In genomic region chr22:50001388-50002231, GRCh38 we compare ENCODE assay signal across 1 cellular context.
A peak's percentile ranks its signal among the peaks of the same experiment; 100 is the strongest.
TF ChIP-seq lines count a peak whose summit lies in the region.

No MANE protein-coding gene starts in this region.

TF ChIP-seq in K562, 482 proteins besides CTCF, POLR2A, EP300 and RAD21 (continued from another document):
- TF ChIP-seq RCOR1 (IDR thresholded peaks at IDR 0.05; ENCODE audit: borderline replicate concordance in 1 of 2, low read depth in 2 of 2, low read length in 2 of 2): 0 out of 4 replicates have a peak, but pooled peaks of 1 of the 2 experiments have one; percentile 11
- no peak for TF ChIP-seq CCNT2 (IDR thresholded peaks at IDR 0.05; ENCODE audit: borderline replicate concordance, extremely low read depth, insufficient read length, low read depth, low read length)
- no peak for TF ChIP-seq ZNF274 (IDR thresholded peaks at IDR 0.05; ENCODE audit: borderline replicate concordance, low read depth, low read length)
- no peak for TF ChIP-seq ARID3A (IDR thresholded peaks at IDR 0.05; ENCODE audit: borderline replicate concordance, low read depth, low read length)
- no peak for TF ChIP-seq MCM2 (IDR thresholded peaks at IDR 0.05; ENCODE audit: low read depth)
- no peak for TF ChIP-seq ZNF324 (CRISPR knock-in tag; IDR thresholded peaks at IDR 0.05)
- no peak for TF ChIP-seq NONO (IDR thresholded peaks at IDR 0.05; ENCODE audit: low read depth in 2 of 2, low read length in 1 of 2)
- TF ChIP-seq ZNF23 (CRISPR knock-in tag; IDR thresholded peaks at IDR 0.05): no peak
- no peak for TF ChIP-seq ZNF395 (CRISPR knock-in tag; IDR thresholded peaks at IDR 0.05)
- TF ChIP-seq TAL1 (IDR thresholded peaks at IDR 0.05): peak; percentile 48; the same call in 1 of the 2 replicates
- TF ChIP-seq TFAP4 (CRISPR knock-in tag; IDR thresholded peaks at IDR 0.05; ENCODE audit: borderline replicate concordance): peak; percentile 33; the same call in 1 of the 2 replicates
- no peak for TF ChIP-seq ATF6 (CRISPR knock-in tag; IDR thresholded peaks at IDR 0.05)
- TF ChIP-seq ZNF143 (CRISPR knock-in tag; IDR thresholded peaks at IDR 0.05): no peak
- no peak for TF ChIP-seq NR0B1 (IDR thresholded peaks at IDR 0.05; ENCODE audit: partially characterized antibody)
- TF ChIP-seq ELK3 (CRISPR knock-in tag; IDR thresholded peaks at IDR 0.05): no peak
- peak; percentile 69 for TF ChIP-seq TCF3 (CRISPR knock-in tag; IDR thresholded peaks at IDR 0.05)
- TF ChIP-seq RNF2 (IDR thresholded peaks at IDR 0.05): no peak
- no peak for TF ChIP-seq CBX8 (IDR thresholded peaks at IDR 0.05; ENCODE audit: borderline replicate concordance, extremely low read depth, low read depth, low read length, poor library complexity, severe bottlenecking)
- no peak for TF ChIP-seq ZFP30 (CRISPR knock-in tag; IDR thresholded peaks at IDR 0.05; ENCODE audit: borderline replicate concordance)
- no peak for TF ChIP-seq SOX6 (IDR thresholded peaks at IDR 0.05)
- TF ChIP-seq CBFA2T2 (conservative IDR thresholded peaks at IDR 0.05): 0 out of 2 replicates have a peak, but pooled peaks have one; percentile 25
- TF ChIP-seq ZNF263 (CRISPR knock-in tag; IDR thresholded peaks at IDR 0.05; ENCODE audit: borderline replicate concordance): no peak
- TF ChIP-seq OTX1 (CRISPR knock-in tag; IDR thresholded peaks at IDR 0.05): no peak
- TF ChIP-seq DDX20 (tag; IDR thresholded peaks at IDR 0.05; ENCODE audit: low read depth): no peak
- no peak for TF ChIP-seq ATF4 (CRISPR knock-in tag; IDR thresholded peaks at IDR 0.05)
- no peak for TF ChIP-seq MBD2 (IDR thresholded peaks at IDR 0.05; ENCODE audit: borderline replicate concordance, low read depth)
- TF ChIP-seq CLOCK (CRISPR knock-in tag; IDR thresholded peaks at IDR 0.05; ENCODE audit: borderline replicate concordance): no peak
- no peak for TF ChIP-seq GATA2 (CRISPR knock-in tag; IDR thresholded peaks at IDR 0.05)
- no peak for TF ChIP-seq MLX (CRISPR knock-in tag; conservative IDR thresholded peaks at IDR 0.05)
- TF ChIP-seq CBFA2T3 (IDR thresholded peaks at IDR 0.05): peak; percentile 56
- no peak for TF ChIP-seq NUFIP1 (IDR thresholded peaks at IDR 0.05; ENCODE audit: partially characterized antibody)
- no peak for TF ChIP-seq XRCC4 (IDR thresholded peaks at IDR 0.05; ENCODE audit: extremely low read depth, insufficient read depth, insufficient read length)
- TF ChIP-seq ARID1B (IDR thresholded peaks at IDR 0.05): 0 out of 2 replicates have a peak, but pooled peaks have one; percentile 15
- TF ChIP-seq PTTG1 (tag; IDR thresholded peaks at IDR 0.05; ENCODE audit: low read depth): no peak
- no peak for TF ChIP-seq PCBP2 (IDR thresholded peaks at IDR 0.05; ENCODE audit: low read depth, low read length, poor library complexity, severe bottlenecking)
